9 cellular contexts compared by ENCODE assay signal in genomic region chr6:108117427-108118358, GRCh38. TPM values are rescaled to one million over a fixed set of nuclear protein-coding genes. Genes with fewer than 3 reads are reported as not detected.
A peak's percentile ranks its signal among the peaks of the same experiment; 100 is the strongest.
DNase-seq lines count a peak whose midpoint lies in the region; ATAC-seq and TF ChIP-seq lines count a peak whose summit lies in the region.
"Had no signal": no experiment of that assay in that cellular context is flagged by ENCODE, and none has a peak within 500 bp of the region (broad histone marks: within the 10 kb centered on the region; RNA-seq: fewer than 3 reads in every experiment).

No MANE protein-coding gene starts in this region.

- H3K9me3 ChIP-seq in osteoblast (ENCODE audit: low read depth, low read length): no peaks in the 10 kb centered on the region

- H3K4me1 ChIP-seq in osteoblast (ENCODE audit: insufficient read depth, low read length): peaks cover 19% of the 10 kb centered on the region

- peaks cover 2% of the 10 kb centered on the region for H3K36me3 Mint-ChIP-seq in activated CD8-positive, alpha-beta memory T cell treated with anti-CD3 and anti-CD28 coated beads, Interleukin-2, amount 10 ng/mL, durations not matched to agents 7 days and 5 days

- H3K36me3 ChIP-seq in GM06990 (ENCODE audit: control insufficient read depth, insufficient read depth, low read length) (no peaks in the 10 kb centered on the region), osteoblast (ENCODE audit: insufficient read depth, low read length) (no peaks in the 10 kb centered on the region)

- H3K4me2 ChIP-seq in osteoblast (ENCODE audit: insufficient read depth, low read length): peak overlapping the region; percentile 81

- no peaks in the 10 kb centered on the region for H3K79me2 ChIP-seq in osteoblast (ENCODE audit: insufficient read depth, low read length)

- no peaks in the 10 kb centered on the region for H4K20me1 ChIP-seq in osteoblast (ENCODE audit: insufficient read depth, low read length)

- peaks cover 91% of the 10 kb centered on the region for H3K27me3 Mint-ChIP-seq in activated CD8-positive, alpha-beta memory T cell treated with anti-CD3 and anti-CD28 coated beads, Interleukin-2, amount 10 ng/mL, durations not matched to agents 7 days and 5 days

- no peak for TF ChIP-seq CTCF in GM06990 (IDR thresholded peaks at IDR 0.05; ENCODE audit: insufficient read depth, low read length, poor library complexity, severe bottlenecking)
- no peak for TF ChIP-seq CTCF in osteoblast (IDR thresholded peaks at IDR 0.05; ENCODE audit: extremely low read depth, low read depth, low read length)

- peak; percentile 50 for DNase-seq in GM06990 (ENCODE audit: extremely low read depth, insufficient read length)
- peak; percentile 26 for DNase-seq in HT-29 (ENCODE audit: low spot score)
- peak; percentile 56 for DNase-seq in activated CD8-positive, alpha-beta memory T cell treated with anti-CD3 and anti-CD28 coated beads, Interleukin-2, amount 10 ng/mL, durations not matched to agents 7 days and 5 days
- peak; percentile 47 for DNase-seq in germinal center (ENCODE audit: low spot score)
- DNase-seq in osteoblast (ENCODE audit: insufficient read length, low spot score, missing footprints): peak; percentile 90
- no peak for DNase-seq in SK-N-DZ (ENCODE audit: low spot score)
- DNase-seq in dedifferentiated amniotic fluid mesenchymal stem cell (ENCODE audit: extremely low spot score): no peak
- no peak for DNase-seq in stimulated activated CD4-positive, alpha-beta T cell treated with anti-CD3 and anti-CD28 coated beads, Interleukin-2, amount 100 ng/mL, for 48 hours

- ATAC-seq in activated CD8-positive, alpha-beta memory T cell treated with anti-CD3 and anti-CD28 coated beads, Interleukin-2, amount 10 ng/mL, durations not matched to agents 7 days and 5 days: peak; percentile 63

- peak overlapping the region; percentile 80 for H2AFZ ChIP-seq in osteoblast (ENCODE audit: low read length)

- H3K27ac ChIP-seq in osteoblast (ENCODE audit: low read depth, low read length): no peak overlapping the region

- no peaks in the 10 kb centered on the region for H3K9me3 Mint-ChIP-seq in activated CD8-positive, alpha-beta memory T cell treated with anti-CD3 and anti-CD28 coated beads, Interleukin-2, amount 10 ng/mL, durations not matched to agents 7 days and 5 days (ENCODE audit: low read depth)

- H3K4me3 Mint-ChIP-seq in activated CD8-positive, alpha-beta memory T cell treated with anti-CD3 and anti-CD28 coated beads, Interleukin-2, amount 10 ng/mL, durations not matched to agents 7 days and 5 days: peak overlapping the region; percentile 78

- peaks cover 54% of the 10 kb centered on the region for H3K4me1 Mint-ChIP-seq in activated CD8-positive, alpha-beta memory T cell treated with anti-CD3 and anti-CD28 coated beads, Interleukin-2, amount 10 ng/mL, durations not matched to agents 7 days and 5 days

- H3K27ac Mint-ChIP-seq in activated CD8-positive, alpha-beta memory T cell treated with anti-CD3 and anti-CD28 coated beads, Interleukin-2, amount 10 ng/mL, durations not matched to agents 7 days and 5 days: no peak overlapping the region

- H3K27me3 ChIP-seq in GM06990 (replicated peaks; ENCODE audit: control insufficient read depth, insufficient read depth, low read length) (peaks cover 4% of the 10 kb centered on the region), osteoblast (ENCODE audit: insufficient read depth, low read length) (peaks cover 84% of the 10 kb centered on the region)

- CTCF ChIA-PET in activated CD8-positive, alpha-beta memory T cell treated with anti-CD3 and anti-CD28 coated beads, Interleukin-2, amount 10 ng/mL, durations not matched to agents 7 days and 5 days (lab: Charles Lee): interaction anchor here (1.1 kb wide), 1 partner anchor 9 kb away, joined by 4 read pairs; no protein-coding TSS in a partner anchor

- H3K4me3 ChIP-seq in GM06990 (replicated peaks; ENCODE audit: low read depth, low read length) (peak overlapping the region; percentile 61), osteoblast (ENCODE audit: insufficient read depth, low read length) (peak overlapping the region; percentile 76)

RNA-seq across cellular contexts. Expression of gene OSTM1, which starts 43.2 kb away (rescaled TPM):
- total RNA-seq in HT-29 (2014; rRNA removed; shearing (Covaris generic)): 18.2 and 21.2 TPM in 2 replicates
- 10 to 100 TPM; 22.2 to 30.5 TPM for total RNA-seq in activated CD8-positive, alpha-beta memory T cell treated with anti-CD3 and anti-CD28 coated beads, Interleukin-2, amount 10 ng/mL, durations not matched to agents 7 days and 5 days
- 36.5 and 42.3 TPM in 2 replicates for total RNA-seq in osteoblast
- 25.6 and 30.1 TPM in 2 replicates for polyA plus RNA-seq in SK-N-DZ (2014; cell fraction: cytosol; rRNA removed)
- 16.9 and 36.0 TPM in 2 replicates for polyA plus RNA-seq in SK-N-DZ (2014; cell fraction: nucleus; rRNA removed)

RNA-seq across cellular contexts. Expression of gene NR2E1, which starts 48.1 kb away (rescaled TPM):
- not detected in 2 replicates for total RNA-seq in HT-29 (2014; rRNA removed; shearing (Covaris generic))
- total RNA-seq in activated CD8-positive, alpha-beta memory T cell treated with anti-CD3 and anti-CD28 coated beads, Interleukin-2, amount 10 ng/mL, durations not matched to agents 7 days and 5 days: not detected
- total RNA-seq in osteoblast: not detected in 2 replicates
- polyA plus RNA-seq in SK-N-DZ (2014; cell fraction: cytosol; rRNA removed): not detected in 2 replicates
- not detected in 2 replicates for polyA plus RNA-seq in SK-N-DZ (2014; cell fraction: nucleus; rRNA removed)
- total RNA-seq: T-helper 2 cell treated with Interferon-gamma antibody and Interleukin-4, amounts not matched to agents 100 ng/mL and 5 ng/mL, for 36 hours had no signal

Comparison
In these comparisons a context has a peak if more than half of its experiments do, and no peak if none do; other contexts are left out.
1. DNase-seq: peak in GM06990 (single experiment), HT-29 (single experiment), activated CD8-positive, alpha-beta memory T cell treated with anti-CD3 and anti-CD28 coated beads, Interleukin-2, amount 10 ng/mL, durations not matched to agents 7 days and 5 days (single experiment), germinal center (single experiment) and osteoblast (single experiment); none in SK-N-DZ (single experiment), dedifferentiated amniotic fluid mesenchymal stem cell (single experiment) and stimulated activated CD4-positive, alpha-beta T cell treated with anti-CD3 and anti-CD28 coated beads, Interleukin-2, amount 100 ng/mL, for 48 hours (0 of 2).